Comparison of ENCODE assay signal across 1 cellular context in genomic region chr13:98571955-98572662, GRCh38.
TF ChIP-seq lines count a peak whose summit lies in the region.

No MANE protein-coding gene starts in this region.

TF ChIP-seq in HepG2, 621 proteins besides CTCF, POLR2A, EP300 and RAD21 (continued from another document):
- TF ChIP-seq KAT7 (CRISPR knock-in tag; IDR thresholded peaks at IDR 0.05; ENCODE audit: borderline replicate concordance) (no peak; the same call in 1 of the 2 replicates), MAFF (IDR thresholded peaks at IDR 0.05; ENCODE audit: low read depth, low read length) (no peak), HMG20B (CRISPR knock-in tag; conservative IDR thresholded peaks at IDR 0.05) (no peak), POLR2G (IDR thresholded peaks at IDR 0.05; ENCODE audit: low read depth, low read length) (no peak), KMT2A (CRISPR knock-in tag; IDR thresholded peaks at IDR 0.05) (peak; percentile 43; the same call in 1 of the 2 replicates), ZNF878 (CRISPR knock-in tag; IDR thresholded peaks at IDR 0.05) (no peak), STAT6 (CRISPR knock-in tag; IDR thresholded peaks at IDR 0.05; ENCODE audit: borderline replicate concordance) (no peak), KAT8 (CRISPR knock-in tag; IDR thresholded peaks at IDR 0.05) (no peak), DZIP1 (CRISPR knock-in tag; IDR thresholded peaks at IDR 0.05) (no peak), PRPF4 (IDR thresholded peaks at IDR 0.05; ENCODE audit: low read depth, low read length, poor library complexity, severe bottlenecking) (no peak), ZNF34 (CRISPR knock-in tag; IDR thresholded peaks at IDR 0.05; ENCODE audit: borderline replicate concordance) (no peak), ZMYM4 (CRISPR knock-in tag; IDR thresholded peaks at IDR 0.05) (no peak), NRL (CRISPR knock-in tag; IDR thresholded peaks at IDR 0.05; ENCODE audit: borderline replicate concordance) (peak; percentile 38; the same call in 1 of the 2 replicates)
TF ChIP-seq in HepG2: peak in this region for 24.
